Comparison of ENCODE assay signal across 8 cellular contexts in the genomic region with DNA sequence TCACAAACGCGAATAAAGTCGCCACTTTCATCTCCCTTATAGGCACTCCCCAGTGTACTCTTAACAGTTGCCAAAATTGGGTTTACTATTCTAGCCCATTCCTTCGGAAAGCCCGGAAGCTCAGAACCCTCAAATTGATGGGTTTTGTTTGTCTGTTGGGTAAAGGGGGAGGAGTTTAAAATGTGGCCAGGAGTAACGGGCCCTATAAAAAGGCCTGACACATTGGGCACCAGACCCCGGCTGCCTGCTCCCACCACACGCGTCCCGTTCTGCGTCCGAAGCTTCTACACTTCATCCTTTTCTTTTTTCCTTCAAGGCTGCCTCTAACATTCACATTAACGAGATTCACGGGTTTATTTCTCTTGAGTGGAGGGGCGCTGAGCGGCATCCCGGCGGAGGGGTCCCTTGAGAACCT. TPM values are rescaled to one million over a fixed set of nuclear protein-coding genes. Genes with fewer than 3 reads are reported as not detected.
DNase-seq lines count a peak whose midpoint lies in the region; ATAC-seq and TF ChIP-seq lines count a peak whose summit lies in the region.

No MANE protein-coding gene starts in this region.

- in situ Hi-C loops in brain microvascular endothelial cell (cut with HindIII; ENCODE audit: low pct_ligation_motif_present, low sequenced_read_pairs), result no loop called here

- H3K9me3 ChIP-seq in DND-41 (ENCODE audit: insufficient read depth, low read length, severe bottlenecking), result no peaks in the 10 kb centered on the region

- peak overlapping the region; percentile 72 for H3K4me2 ChIP-seq in DND-41 (ENCODE audit: insufficient read depth, low read length)

- DNase-seq in DND-41, result no peak
- no peak for DNase-seq in brain microvascular endothelial cell
- no peak for DNase-seq in naive B cell
- DNase-seq in amniotic stem cell (lab: John Stamatoyannopoulos, UW), result no peak
- DNase-seq in NCI-H128 (lab: John Stamatoyannopoulos, UW; ENCODE audit: unreplicated experiment), result no peak
- no peak for DNase-seq in DMS 273 treated with DMSO at 0.1 percent for 48 hours (lab: John Stamatoyannopoulos, UW)
- no peak for DNase-seq in RPMI8226

- H3K9ac ChIP-seq in DND-41 (ENCODE audit: low read depth, low read length), result peak overlapping the region; percentile 72

- no peaks in the 10 kb centered on the region for H3K79me2 ChIP-seq in DND-41 (ENCODE audit: insufficient read depth, low read length)

- peaks cover 15% of the 10 kb centered on the region for H3K4me1 ChIP-seq in DND-41 (ENCODE audit: insufficient read depth, low read length)

- no peaks in the 10 kb centered on the region for H3K27me3 Mint-ChIP-seq in naive B cell

- TF ChIP-seq CTCF in DND-41 (IDR thresholded peaks at IDR 0.05; ENCODE audit: borderline replicate concordance, extremely low read depth, low read length, poor library complexity, severe bottlenecking) (no peak), brain microvascular endothelial cell (IDR thresholded peaks at IDR 0.05; ENCODE audit: low read depth, low read length, missing control alignments) (no peak)

- peak overlapping the region; percentile 96 for H2AFZ ChIP-seq in DND-41 (ENCODE audit: low read depth, low read length)

- ATAC-seq in DND-41 (ENCODE audit: insufficient read depth, low read depth), result no peak
- peak; percentile 3 for ATAC-seq in HG03354 (IDR thresholded peaks at IDR 0.05; ENCODE audit: poor library complexity, severe bottlenecking, unreplicated experiment)
- ATAC-seq in naive B cell (ENCODE audit: low read depth in 2 of 2), result no peak

- H4K20me1 ChIP-seq in DND-41 (ENCODE audit: insufficient read depth, low read length), result no peaks in the 10 kb centered on the region

- H3K36me3 Mint-ChIP-seq in naive B cell, result peaks cover 4 to 13% of the 10 kb centered on the region in 2 donors

- no peaks in the 10 kb centered on the region for H3K9me3 Mint-ChIP-seq in naive B cell

- H3K36me3 ChIP-seq in DND-41 (ENCODE audit: insufficient read depth, low read length) (peaks cover 2% of the 10 kb centered on the region; the same call in 1 of the 2 replicates), brain microvascular endothelial cell (replicated peaks) (peaks cover 3% of the 10 kb centered on the region)

- no peaks in the 10 kb centered on the region for H3K27me3 ChIP-seq in DND-41 (ENCODE audit: insufficient read depth, low read length, poor library complexity)
- no peaks in the 10 kb centered on the region for H3K27me3 ChIP-seq in brain microvascular endothelial cell (replicated peaks)

- H3K4me3 Mint-ChIP-seq in naive B cell, result peak overlapping the region; percentile 83 to 99 (median 96)

- H3K27ac ChIP-seq in DND-41 (ENCODE audit: low read length), result peak overlapping the region; percentile 11; the same call in 1 of the 2 replicates
- H3K27ac ChIP-seq in brain microvascular endothelial cell, result no peak overlapping the region

- H3K4me3 ChIP-seq in DND-41 (ENCODE audit: low read depth in 1 of 2, low read length in 2 of 2) (peak overlapping the region; percentile 34 to 72; a peak in 3 of 4 replicates), brain microvascular endothelial cell (ENCODE audit: low read depth, low read length) (peak overlapping the region; percentile 84)

- H3K4me1 Mint-ChIP-seq in naive B cell, result peaks cover 16 to 21% (median 20%) of the 10 kb centered on the region in 3 donors

- H3K27ac Mint-ChIP-seq in naive B cell, result peak overlapping the region; percentile 89 to 98 (median 94)

RNA-seq across cellular contexts. Expression of a gene that starts 0.8 kb away (rescaled TPM):
- polyA plus RNA-seq in naive B cell (ENCODE audit: low read depth in 6 of 6), result 10 to 100 TPM; 24.8 to 31.5 (median 27.7) TPM

RNA-seq across cellular contexts. Expression of a gene that starts 10.1 kb away (rescaled TPM):
- polyA plus RNA-seq in naive B cell (ENCODE audit: low read depth in 6 of 6), result under 1 TPM in 2 of 6 donors, not detected in 4; 0.18 to 0.24 TPM

RNA-seq across cellular contexts. Expression of a gene that starts 16.9 kb away (rescaled TPM):
- polyA plus RNA-seq in naive B cell (ENCODE audit: low read depth in 6 of 6), result 100 to 1,000 TPM; 112 to 157 (median 133) TPM

RNA-seq across cellular contexts. Expression of a gene that starts 18.3 kb away (rescaled TPM):
- 100 to 1,000 TPM in 1 of 6 donors, 10 to 100 TPM in 5; 54.7 to 113 (median 62.7) TPM for polyA plus RNA-seq in naive B cell (ENCODE audit: low read depth in 6 of 6)

RNA-seq across cellular contexts. Expression of a gene that starts 46.8 kb away (rescaled TPM):
- polyA plus RNA-seq in naive B cell (ENCODE audit: low read depth in 6 of 6), result 10 to 100 TPM; 50.7 to 77.7 (median 57.9) TPM
